ENCODE assay signal across 22 cellular contexts in the genomic region with DNA sequence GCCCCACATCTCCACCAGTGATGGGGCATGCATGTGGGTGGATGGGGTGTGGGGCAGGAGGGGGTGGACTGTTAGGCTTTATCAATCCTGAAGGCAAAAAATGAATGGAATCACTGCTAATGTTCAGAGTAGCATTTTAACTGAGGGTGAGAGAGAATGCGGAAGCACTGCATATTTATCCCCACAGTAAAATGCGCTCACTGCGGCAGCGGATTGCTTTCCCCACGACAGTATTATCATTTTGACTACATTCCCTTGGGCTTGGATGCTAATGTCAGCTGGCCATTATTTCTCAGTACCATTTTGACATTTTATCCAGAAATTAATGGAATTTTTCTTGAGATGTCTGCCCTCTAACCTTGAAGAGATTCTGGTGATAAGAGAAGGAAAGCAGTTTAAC.
"Had no signal": no experiment of that assay in that cellular context is flagged by ENCODE, and none has a peak within 500 bp of the region (broad histone marks: within the 10 kb centered on the region; RNA-seq: fewer than 3 reads in every experiment).

No MANE protein-coding gene starts in this region.

- H3K9me3 Mint-ChIP-seq: activated CD4-positive, alpha-beta memory T cell treated with anti-CD3 and anti-CD28 coated beads, Interleukin-2, amount 10 ng/mL, durations not matched to agents 7 days and 5 days; activated naive CD8-positive, alpha-beta T cell treated with anti-CD3 and anti-CD28 coated beads, Interleukin-2, amount 10 ng/mL, durations not matched to agents 7 days and 5 days; natural killer cell; WTC11 had no signal

- DNase-seq: activated CD4-positive, alpha-beta memory T cell treated with anti-CD3 and anti-CD28 coated beads, Interleukin-2, amount 10 ng/mL, durations not matched to agents 7 days and 5 days; activated CD4-positive, alpha-beta T cell treated with anti-CD3 and anti-CD28 coated beads for 4 hours; activated CD8-positive, alpha-beta memory T cell treated with anti-CD3 and anti-CD28 coated beads, Interleukin-2, amount 50 U/mL, for 4 hours; activated gamma-delta T cell treated with Interleukin-2 at 50 U/mL for 16 hours; activated naive CD8-positive, alpha-beta T cell treated with anti-CD3 and anti-CD28 coated beads, Interleukin-2, amount 10 ng/mL, durations not matched to agents 7 days and 5 days; aorta; dermis blood vessel endothelial cell; heart left ventricle; natural killer cell; occipital lobe; right cardiac atrium; small intestine; stimulated activated CD4-positive, alpha-beta T cell treated with anti-CD3 and anti-CD28 coated beads, Interleukin-4, amount 100 ng/mL, for 24 hours; stimulated activated naive CD4-positive, alpha-beta T cell; T-helper 2 cell had no signal

- H3K27ac Mint-ChIP-seq: activated CD4-positive, alpha-beta memory T cell treated with anti-CD3 and anti-CD28 coated beads, Interleukin-2, amount 10 ng/mL, durations not matched to agents 7 days and 5 days; activated naive CD8-positive, alpha-beta T cell treated with anti-CD3 and anti-CD28 coated beads, Interleukin-2, amount 10 ng/mL, durations not matched to agents 7 days and 5 days; natural killer cell; WTC11 had no signal

- H3K4me1 Mint-ChIP-seq: natural killer cell had no signal

- H3K4me3 ChIP-seq: breast epithelium, heart left ventricle, prostate gland, tibial nerve had no signal

- H3K36me3 ChIP-seq: breast epithelium, heart left ventricle, prostate gland had no signal

- H3K27me3 Mint-ChIP-seq: activated CD4-positive, alpha-beta memory T cell treated with anti-CD3 and anti-CD28 coated beads, Interleukin-2, amount 10 ng/mL, durations not matched to agents 7 days and 5 days; activated naive CD8-positive, alpha-beta T cell treated with anti-CD3 and anti-CD28 coated beads, Interleukin-2, amount 10 ng/mL, durations not matched to agents 7 days and 5 days had no signal

- H3K9me3 ChIP-seq: breast epithelium, heart left ventricle, prostate gland, tibial nerve had no signal

- FAIRE-seq: frontal cortex, small intestine, TTC549 had no signal

- H3K4me3 Mint-ChIP-seq: activated CD4-positive, alpha-beta memory T cell treated with anti-CD3 and anti-CD28 coated beads, Interleukin-2, amount 10 ng/mL, durations not matched to agents 7 days and 5 days; activated naive CD8-positive, alpha-beta T cell treated with anti-CD3 and anti-CD28 coated beads, Interleukin-2, amount 10 ng/mL, durations not matched to agents 7 days and 5 days; natural killer cell; WTC11 had no signal

- H3K4me1 ChIP-seq: breast epithelium, heart left ventricle, prostate gland, tibial nerve had no signal

- H3K27ac ChIP-seq: breast epithelium, epithelial cell of prostate, heart left ventricle, prostate gland, tibial nerve had no signal

- H3K36me3 Mint-ChIP-seq: activated naive CD8-positive, alpha-beta T cell treated with anti-CD3 and anti-CD28 coated beads, Interleukin-2, amount 10 ng/mL, durations not matched to agents 7 days and 5 days; natural killer cell; WTC11 had no signal

- H3K27me3 ChIP-seq: breast epithelium, heart left ventricle, tibial nerve had no signal

- ATAC-seq: heart left ventricle, natural killer cell, right cardiac atrium, WTC11 had no signal
